In the genomic region with DNA sequence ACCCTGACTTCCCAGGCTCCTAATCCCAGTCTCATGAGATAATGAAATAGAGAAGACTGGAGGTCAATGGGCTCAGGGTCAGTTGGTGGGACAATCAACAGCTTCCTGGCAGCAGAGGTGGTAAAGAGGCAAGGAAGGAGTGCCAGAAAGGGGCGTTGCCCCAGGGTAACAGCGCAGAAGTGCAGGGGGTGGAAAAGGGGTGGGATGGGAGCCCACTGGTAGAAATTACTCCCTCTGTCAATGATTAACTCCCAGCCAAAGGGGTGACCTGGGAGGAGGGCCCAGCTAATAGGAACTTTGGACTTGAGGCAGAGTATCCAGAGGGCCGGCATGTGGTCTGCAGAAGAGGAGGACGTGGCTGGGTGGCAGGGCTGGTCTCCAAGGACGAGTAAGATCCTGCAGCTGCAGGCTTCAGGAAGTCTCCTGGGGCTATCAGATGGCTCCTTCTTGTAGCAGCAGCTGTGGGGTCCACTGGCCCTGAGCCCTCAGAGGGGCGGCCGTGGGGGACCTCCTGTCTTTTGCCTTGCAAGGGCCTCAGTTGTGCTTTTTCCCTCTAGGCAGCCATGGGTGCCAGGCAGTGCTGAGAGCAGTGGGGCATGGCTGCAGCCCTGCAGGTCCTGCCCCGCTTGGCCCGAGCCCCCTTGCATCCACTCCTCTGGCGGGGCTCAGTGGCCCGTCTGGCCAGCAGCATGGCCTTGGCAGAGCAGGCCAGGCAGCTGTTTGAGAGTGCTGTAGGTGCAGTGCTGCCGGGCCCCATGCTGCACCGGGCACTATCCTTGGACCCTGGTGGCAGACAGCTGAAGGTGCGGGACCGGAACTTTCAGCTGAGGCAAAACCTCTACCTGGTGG, we compare ENCODE assay signal across 1 cellular context.
TF ChIP-seq lines count a peak whose summit lies in the region.

No MANE protein-coding gene starts in this region.

TF ChIP-seq in HepG2, 621 proteins besides CTCF, POLR2A, EP300 and RAD21 (continued from another document and continues in another):
- TF ChIP-seq ZKSCAN8 (CRISPR knock-in tag; IDR thresholded peaks at IDR 0.05; ENCODE audit: borderline replicate concordance) (peak; percentile 0; the same call in 1 of the 2 replicates), ZNF180 (CRISPR knock-in tag; IDR thresholded peaks at IDR 0.05; ENCODE audit: borderline replicate concordance, low read depth) (no peak), MYC (CRISPR knock-in tag; IDR thresholded peaks at IDR 0.05; ENCODE audit: borderline replicate concordance) (peak; percentile 95), IRF2 (CRISPR knock-in tag; IDR thresholded peaks at IDR 0.05) (peak; percentile 86), SIN3B (IDR thresholded peaks at IDR 0.05; ENCODE audit: low read length) (no peak), FOXJ3 (CRISPR knock-in tag; IDR thresholded peaks at IDR 0.05; ENCODE audit: borderline replicate concordance) (no peak), ZNF790 (CRISPR knock-in tag; IDR thresholded peaks at IDR 0.05; ENCODE audit: borderline replicate concordance) (no peak; the same call in 1 of the 2 replicates), ELF4 (CRISPR knock-in tag; IDR thresholded peaks at IDR 0.05; ENCODE audit: borderline replicate concordance) (no peak), RXRA (CRISPR knock-in tag; IDR thresholded peaks at IDR 0.05) (peak; percentile 74), MAFG (CRISPR knock-in tag; IDR thresholded peaks at IDR 0.05) (0 out of 2 replicates have a peak, but pooled peaks have one; percentile 8), ZNF761 (CRISPR knock-in tag; conservative IDR thresholded peaks at IDR 0.05) (peak; percentile 67; the same call in 1 of the 2 replicates), NFKB2 (CRISPR knock-in tag; IDR thresholded peaks at IDR 0.05; ENCODE audit: borderline replicate concordance) (peak; percentile 43; the same call in 1 of the 2 replicates), ZSCAN12 (CRISPR knock-in tag; IDR thresholded peaks at IDR 0.05) (0 out of 2 replicates have a peak, but pooled peaks have one; percentile 23), MED8 (CRISPR knock-in tag; IDR thresholded peaks at IDR 0.05; ENCODE audit: insufficient replicate concordance) (no peak), ZNF614 (CRISPR knock-in tag; IDR thresholded peaks at IDR 0.05; ENCODE audit: borderline replicate concordance) (peak; percentile 74; the same call in 1 of the 2 replicates), KAT2B (IDR thresholded peaks at IDR 0.05; ENCODE audit: borderline replicate concordance, low read depth, low read length) (no peak), ARNT (IDR thresholded peaks at IDR 0.05) (no peak), SAFB2 (CRISPR knock-in tag; IDR thresholded peaks at IDR 0.05; ENCODE audit: borderline replicate concordance, low read depth) (no peak; the same call in 1 of the 2 replicates), HNRNPH1 (optimal IDR thresholded peaks at IDR 0.05; ENCODE audit: low read depth, low read length) (peak; percentile 71), ZNF205 (CRISPR knock-in tag; IDR thresholded peaks at IDR 0.05) (no peak), ZFP41 (CRISPR knock-in tag; IDR thresholded peaks at IDR 0.05; ENCODE audit: borderline replicate concordance) (peak; percentile 46; the same call in 1 of the 2 replicates), ZNF256 (CRISPR knock-in tag; conservative IDR thresholded peaks at IDR 0.05) (no peak; the same call in 1 of the 2 replicates), FOSL1 (CRISPR knock-in tag; IDR thresholded peaks at IDR 0.05; ENCODE audit: borderline replicate concordance) (no peak), BORCS8-MEF2B (CRISPR knock-in tag; IDR thresholded peaks at IDR 0.05) (peak; percentile 75), MIER3 (CRISPR knock-in tag; IDR thresholded peaks at IDR 0.05; ENCODE audit: borderline replicate concordance) (no peak; the same call in 1 of the 2 replicates), HNRNPL (IDR thresholded peaks at IDR 0.05; ENCODE audit: low read depth, low read length) (0 out of 2 replicates have a peak, but pooled peaks have one; percentile 89), ZIK1 (CRISPR knock-in tag; IDR thresholded peaks at IDR 0.05; ENCODE audit: borderline replicate concordance, low read depth) (no peak), KLF16 (CRISPR knock-in tag; IDR thresholded peaks at IDR 0.05) (peak in 1 of 2 experiments; percentile 92; a peak in 2 of 4 replicates), MTA1 (CRISPR knock-in tag; IDR thresholded peaks at IDR 0.05; ENCODE audit: borderline replicate concordance) (0 out of 2 replicates have a peak, but pooled peaks have one; percentile 32), DNMT1 (CRISPR knock-in tag; IDR thresholded peaks at IDR 0.05) (peak; percentile 37; the same call in 1 of the 2 replicates), AKAP8 (CRISPR knock-in tag; IDR thresholded peaks at IDR 0.05) (no peak; the same call in 1 of the 2 replicates)
- TF ChIP-seq, protein P1, sequence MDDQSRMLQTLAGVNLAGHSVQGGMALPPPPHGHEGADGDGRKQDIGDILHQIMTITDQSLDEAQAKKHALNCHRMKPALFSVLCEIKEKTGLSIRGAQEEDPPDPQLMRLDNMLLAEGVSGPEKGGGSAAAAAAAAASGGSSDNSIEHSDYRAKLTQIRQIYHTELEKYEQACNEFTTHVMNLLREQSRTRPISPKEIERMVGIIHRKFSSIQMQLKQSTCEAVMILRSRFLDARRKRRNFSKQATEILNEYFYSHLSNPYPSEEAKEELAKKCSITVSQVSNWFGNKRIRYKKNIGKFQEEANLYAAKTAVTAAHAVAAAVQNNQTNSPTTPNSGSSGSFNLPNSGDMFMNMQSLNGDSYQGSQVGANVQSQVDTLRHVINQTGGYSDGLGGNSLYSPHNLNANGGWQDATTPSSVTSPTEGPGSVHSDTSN (CRISPR knock-in tag; IDR thresholded peaks at IDR 0.05; ENCODE audit: borderline replicate concordance), result no peak
- TF ChIP-seq, protein P2, sequence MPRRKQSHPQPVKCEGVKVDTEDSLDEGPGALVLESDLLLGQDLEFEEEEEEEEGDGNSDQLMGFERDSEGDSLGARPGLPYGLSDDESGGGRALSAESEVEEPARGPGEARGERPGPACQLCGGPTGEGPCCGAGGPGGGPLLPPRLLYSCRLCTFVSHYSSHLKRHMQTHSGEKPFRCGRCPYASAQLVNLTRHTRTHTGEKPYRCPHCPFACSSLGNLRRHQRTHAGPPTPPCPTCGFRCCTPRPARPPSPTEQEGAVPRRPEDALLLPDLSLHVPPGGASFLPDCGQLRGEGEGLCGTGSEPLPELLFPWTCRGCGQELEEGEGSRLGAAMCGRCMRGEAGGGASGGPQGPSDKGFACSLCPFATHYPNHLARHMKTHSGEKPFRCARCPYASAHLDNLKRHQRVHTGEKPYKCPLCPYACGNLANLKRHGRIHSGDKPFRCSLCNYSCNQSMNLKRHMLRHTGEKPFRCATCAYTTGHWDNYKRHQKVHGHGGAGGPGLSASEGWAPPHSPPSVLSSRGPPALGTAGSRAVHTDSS (CRISPR knock-in tag; conservative IDR thresholded peaks at IDR 0.05), result no peak
- TF ChIP-seq, protein P3, sequence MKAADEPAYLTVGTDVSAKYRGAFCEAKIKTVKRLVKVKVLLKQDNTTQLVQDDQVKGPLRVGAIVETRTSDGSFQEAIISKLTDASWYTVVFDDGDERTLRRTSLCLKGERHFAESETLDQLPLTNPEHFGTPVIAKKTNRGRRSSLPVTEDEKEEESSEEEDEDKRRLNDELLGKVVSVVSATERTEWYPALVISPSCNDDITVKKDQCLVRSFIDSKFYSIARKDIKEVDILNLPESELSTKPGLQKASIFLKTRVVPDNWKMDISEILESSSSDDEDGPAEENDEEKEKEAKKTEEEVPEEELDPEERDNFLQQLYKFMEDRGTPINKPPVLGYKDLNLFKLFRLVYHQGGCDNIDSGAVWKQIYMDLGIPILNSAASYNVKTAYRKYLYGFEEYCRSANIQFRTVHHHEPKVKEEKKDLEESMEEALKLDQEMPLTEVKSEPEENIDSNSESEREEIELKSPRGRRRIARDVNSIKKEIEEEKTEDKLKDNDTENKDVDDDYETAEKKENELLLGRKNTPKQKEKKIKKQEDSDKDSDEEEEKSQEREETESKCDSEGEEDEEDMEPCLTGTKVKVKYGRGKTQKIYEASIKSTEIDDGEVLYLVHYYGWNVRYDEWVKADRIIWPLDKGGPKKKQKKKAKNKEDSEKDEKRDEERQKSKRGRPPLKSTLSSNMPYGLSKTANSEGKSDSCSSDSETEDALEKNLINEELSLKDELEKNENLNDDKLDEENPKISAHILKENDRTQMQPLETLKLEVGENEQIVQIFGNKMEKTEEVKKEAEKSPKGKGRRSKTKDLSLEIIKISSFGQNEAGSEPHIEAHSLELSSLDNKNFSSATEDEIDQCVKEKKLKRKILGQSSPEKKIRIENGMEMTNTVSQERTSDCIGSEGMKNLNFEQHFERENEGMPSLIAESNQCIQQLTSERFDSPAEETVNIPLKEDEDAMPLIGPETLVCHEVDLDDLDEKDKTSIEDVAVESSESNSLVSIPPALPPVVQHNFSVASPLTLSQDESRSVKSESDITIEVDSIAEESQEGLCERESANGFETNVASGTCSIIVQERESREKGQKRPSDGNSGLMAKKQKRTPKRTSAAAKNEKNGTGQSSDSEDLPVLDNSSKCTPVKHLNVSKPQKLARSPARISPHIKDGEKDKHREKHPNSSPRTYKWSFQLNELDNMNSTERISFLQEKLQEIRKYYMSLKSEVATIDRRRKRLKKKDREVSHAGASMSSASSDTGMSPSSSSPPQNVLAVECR (CRISPR knock-in tag; IDR thresholded peaks at IDR 0.05; ENCODE audit: borderline replicate concordance), result peak; percentile 85
- TF ChIP-seq, protein P4, sequence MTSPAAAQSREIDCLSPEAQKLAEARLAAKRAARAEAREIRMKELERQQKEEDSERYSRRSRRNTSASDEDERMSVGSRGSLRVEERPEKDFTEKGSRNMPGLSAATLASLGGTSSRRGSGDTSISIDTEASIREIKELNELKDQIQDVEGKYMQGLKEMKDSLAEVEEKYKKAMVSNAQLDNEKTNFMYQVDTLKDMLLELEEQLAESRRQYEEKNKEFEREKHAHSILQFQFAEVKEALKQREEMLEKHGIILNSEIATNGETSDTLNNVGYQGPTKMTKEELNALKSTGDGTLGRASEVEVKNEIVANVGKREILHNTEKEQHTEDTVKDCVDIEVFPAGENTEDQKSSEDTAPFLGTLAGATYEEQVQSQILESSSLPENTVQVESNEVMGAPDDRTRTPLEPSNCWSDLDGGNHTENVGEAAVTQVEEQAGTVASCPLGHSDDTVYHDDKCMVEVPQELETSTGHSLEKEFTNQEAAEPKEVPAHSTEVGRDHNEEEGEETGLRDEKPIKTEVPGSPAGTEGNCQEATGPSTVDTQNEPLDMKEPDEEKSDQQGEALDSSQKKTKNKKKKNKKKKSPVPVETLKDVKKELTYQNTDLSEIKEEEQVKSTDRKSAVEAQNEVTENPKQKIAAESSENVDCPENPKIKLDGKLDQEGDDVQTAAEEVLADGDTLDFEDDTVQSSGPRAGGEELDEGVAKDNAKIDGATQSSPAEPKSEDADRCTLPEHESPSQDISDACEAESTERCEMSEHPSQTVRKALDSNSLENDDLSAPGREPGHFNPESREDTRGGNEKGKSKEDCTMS (CRISPR knock-in tag; conservative IDR thresholded peaks at IDR 0.05), result no peak
- TF ChIP-seq, protein P5, sequence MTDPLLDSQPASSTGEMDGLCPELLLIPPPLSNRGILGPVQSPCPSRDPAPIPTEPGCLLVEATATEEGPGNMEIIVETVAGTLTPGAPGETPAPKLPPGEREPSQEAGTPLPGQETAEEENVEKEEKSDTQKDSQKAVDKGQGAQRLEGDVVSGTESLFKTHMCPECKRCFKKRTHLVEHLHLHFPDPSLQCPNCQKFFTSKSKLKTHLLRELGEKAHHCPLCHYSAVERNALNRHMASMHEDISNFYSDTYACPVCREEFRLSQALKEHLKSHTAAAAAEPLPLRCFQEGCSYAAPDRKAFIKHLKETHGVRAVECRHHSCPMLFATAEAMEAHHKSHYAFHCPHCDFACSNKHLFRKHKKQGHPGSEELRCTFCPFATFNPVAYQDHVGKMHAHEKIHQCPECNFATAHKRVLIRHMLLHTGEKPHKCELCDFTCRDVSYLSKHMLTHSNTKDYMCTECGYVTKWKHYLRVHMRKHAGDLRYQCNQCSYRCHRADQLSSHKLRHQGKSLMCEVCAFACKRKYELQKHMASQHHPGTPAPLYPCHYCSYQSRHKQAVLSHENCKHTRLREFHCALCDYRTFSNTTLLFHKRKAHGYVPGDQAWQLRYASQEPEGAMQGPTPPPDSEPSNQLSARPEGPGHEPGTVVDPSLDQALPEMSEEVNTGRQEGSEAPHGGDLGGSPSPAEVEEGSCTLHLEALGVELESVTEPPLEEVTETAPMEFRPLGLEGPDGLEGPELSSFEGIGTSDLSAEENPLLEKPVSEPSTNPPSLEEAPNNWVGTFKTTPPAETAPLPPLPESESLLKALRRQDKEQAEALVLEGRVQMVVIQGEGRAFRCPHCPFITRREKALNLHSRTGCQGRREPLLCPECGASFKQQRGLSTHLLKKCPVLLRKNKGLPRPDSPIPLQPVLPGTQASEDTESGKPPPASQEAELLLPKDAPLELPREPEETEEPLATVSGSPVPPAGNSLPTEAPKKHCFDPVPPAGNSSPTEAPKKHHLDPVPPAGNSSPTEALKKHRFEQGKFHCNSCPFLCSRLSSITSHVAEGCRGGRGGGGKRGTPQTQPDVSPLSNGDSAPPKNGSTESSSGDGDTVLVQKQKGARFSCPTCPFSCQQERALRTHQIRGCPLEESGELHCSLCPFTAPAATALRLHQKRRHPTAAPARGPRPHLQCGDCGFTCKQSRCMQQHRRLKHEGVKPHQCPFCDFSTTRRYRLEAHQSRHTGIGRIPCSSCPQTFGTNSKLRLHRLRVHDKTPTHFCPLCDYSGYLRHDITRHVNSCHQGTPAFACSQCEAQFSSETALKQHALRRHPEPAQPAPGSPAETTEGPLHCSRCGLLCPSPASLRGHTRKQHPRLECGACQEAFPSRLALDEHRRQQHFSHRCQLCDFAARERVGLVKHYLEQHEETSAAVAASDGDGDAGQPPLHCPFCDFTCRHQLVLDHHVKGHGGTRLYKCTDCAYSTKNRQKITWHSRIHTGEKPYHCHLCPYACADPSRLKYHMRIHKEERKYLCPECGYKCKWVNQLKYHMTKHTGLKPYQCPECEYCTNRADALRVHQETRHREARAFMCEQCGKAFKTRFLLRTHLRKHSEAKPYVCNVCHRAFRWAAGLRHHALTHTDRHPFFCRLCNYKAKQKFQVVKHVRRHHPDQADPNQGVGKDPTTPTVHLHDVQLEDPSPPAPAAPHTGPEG (CRISPR knock-in tag; IDR thresholded peaks at IDR 0.05), result 0 out of 2 replicates have a peak, but pooled peaks have one; percentile 17
- TF ChIP-seq, protein P6, sequence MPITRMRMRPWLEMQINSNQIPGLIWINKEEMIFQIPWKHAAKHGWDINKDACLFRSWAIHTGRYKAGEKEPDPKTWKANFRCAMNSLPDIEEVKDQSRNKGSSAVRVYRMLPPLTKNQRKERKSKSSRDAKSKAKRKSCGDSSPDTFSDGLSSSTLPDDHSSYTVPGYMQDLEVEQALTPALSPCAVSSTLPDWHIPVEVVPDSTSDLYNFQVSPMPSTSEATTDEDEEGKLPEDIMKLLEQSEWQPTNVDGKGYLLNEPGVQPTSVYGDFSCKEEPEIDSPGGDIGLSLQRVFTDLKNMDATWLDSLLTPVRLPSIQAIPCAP (CRISPR knock-in tag; IDR thresholded peaks at IDR 0.05; ENCODE audit: low read depth), result no peak
- TF ChIP-seq, protein P7, sequence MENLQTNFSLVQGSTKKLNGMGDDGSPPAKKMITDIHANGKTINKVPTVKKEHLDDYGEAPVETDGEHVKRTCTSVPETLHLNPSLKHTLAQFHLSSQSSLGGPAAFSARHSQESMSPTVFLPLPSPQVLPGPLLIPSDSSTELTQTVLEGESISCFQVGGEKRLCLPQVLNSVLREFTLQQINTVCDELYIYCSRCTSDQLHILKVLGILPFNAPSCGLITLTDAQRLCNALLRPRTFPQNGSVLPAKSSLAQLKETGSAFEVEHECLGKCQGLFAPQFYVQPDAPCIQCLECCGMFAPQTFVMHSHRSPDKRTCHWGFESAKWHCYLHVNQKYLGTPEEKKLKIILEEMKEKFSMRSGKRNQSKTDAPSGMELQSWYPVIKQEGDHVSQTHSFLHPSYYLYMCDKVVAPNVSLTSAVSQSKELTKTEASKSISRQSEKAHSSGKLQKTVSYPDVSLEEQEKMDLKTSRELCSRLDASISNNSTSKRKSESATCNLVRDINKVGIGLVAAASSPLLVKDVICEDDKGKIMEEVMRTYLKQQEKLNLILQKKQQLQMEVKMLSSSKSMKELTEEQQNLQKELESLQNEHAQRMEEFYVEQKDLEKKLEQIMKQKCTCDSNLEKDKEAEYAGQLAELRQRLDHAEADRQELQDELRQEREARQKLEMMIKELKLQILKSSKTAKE (CRISPR knock-in tag; IDR thresholded peaks at IDR 0.05; ENCODE audit: borderline replicate concordance), result peak; percentile 62; the same call in 1 of the 2 replicates
